Comparison of ENCODE assay signal across 38 cellular contexts in genomic region chr1:182453619-182454018, GRCh38. TPM values are rescaled to one million over a fixed set of nuclear protein-coding genes. Genes with fewer than 3 reads are reported as not detected.
"Had no signal": no experiment of that assay in that cellular context is flagged by ENCODE, and none has a peak within 500 bp of the region (broad histone marks: within the 10 kb centered on the region; RNA-seq: fewer than 3 reads in every experiment).

No MANE protein-coding gene starts in this region.

- H3K4me3 ChIP-seq: cardiac muscle cell, colonic mucosa, PC-9 had no signal

- H3K27me3 ChIP-seq: brain microvascular endothelial cell, cardiac muscle cell, colonic mucosa had no signal

- H3K27ac ChIP-seq: brain microvascular endothelial cell, cardiac muscle cell, colonic mucosa, KMS-11, PC-9, RWPE1, WERI-Rb-1 had no signal

- H3K4me3 Mint-ChIP-seq: activated CD4-positive, alpha-beta memory T cell treated with anti-CD3 and anti-CD28 coated beads, Interleukin-2, amount 10 ng/mL, durations not matched to agents 7 days and 5 days; activated CD8-positive, alpha-beta memory T cell treated with anti-CD3 and anti-CD28 coated beads, Interleukin-2, amount 10 ng/mL, durations not matched to agents 7 days and 5 days; activated naive CD4-positive, alpha-beta T cell treated with anti-CD3 and anti-CD28 coated beads, Interleukin-2, amount 10 ng/mL, durations not matched to agents 7 days and 5 days; activated naive CD8-positive, alpha-beta T cell; activated naive CD8-positive, alpha-beta T cell treated with anti-CD3 and anti-CD28 coated beads, Interleukin-2, amount 50 U/mL, for 24 hours; central memory CD8-positive, alpha-beta T cell had no signal

- H3K36me3 Mint-ChIP-seq: activated CD8-positive, alpha-beta memory T cell treated with anti-CD3 and anti-CD28 coated beads, Interleukin-2, amount 10 ng/mL, durations not matched to agents 7 days and 5 days; activated naive CD4-positive, alpha-beta T cell treated with anti-CD3 and anti-CD28 coated beads, Interleukin-2, amount 10 ng/mL, durations not matched to agents 7 days and 5 days; activated naive CD8-positive, alpha-beta T cell had no signal

- H3K4me1 Mint-ChIP-seq: activated CD8-positive, alpha-beta memory T cell treated with anti-CD3 and anti-CD28 coated beads, Interleukin-2, amount 10 ng/mL, durations not matched to agents 7 days and 5 days; activated naive CD8-positive, alpha-beta T cell treated with anti-CD3 and anti-CD28 coated beads, Interleukin-2, amount 50 U/mL, for 24 hours; central memory CD8-positive, alpha-beta T cell had no signal

- H3K4me1 ChIP-seq: colonic mucosa had no signal

- H3K9me3 ChIP-seq: colonic mucosa had no signal

- H3K9me3 Mint-ChIP-seq: activated CD4-positive, alpha-beta memory T cell treated with anti-CD3 and anti-CD28 coated beads, Interleukin-2, amount 10 ng/mL, durations not matched to agents 7 days and 5 days; activated naive CD4-positive, alpha-beta T cell treated with anti-CD3 and anti-CD28 coated beads, Interleukin-2, amount 10 ng/mL, durations not matched to agents 7 days and 5 days; activated naive CD8-positive, alpha-beta T cell treated with anti-CD3 and anti-CD28 coated beads, Interleukin-2, amount 50 U/mL, for 24 hours; central memory CD8-positive, alpha-beta T cell had no signal

- H3K36me3 ChIP-seq: brain microvascular endothelial cell, cardiac muscle cell, colonic mucosa, WERI-Rb-1 had no signal

- DNase-seq: activated CD4-positive, alpha-beta memory T cell treated with anti-CD3 and anti-CD28 coated beads, Interleukin-2, amount 10 ng/mL, durations not matched to agents 7 days and 5 days; activated CD4-positive, alpha-beta T cell treated with anti-CD3 and anti-CD28 coated beads for 1 hour; activated CD4-positive, alpha-beta T cell treated with anti-CD3 and anti-CD28 coated beads for 48 hours; activated CD4-positive, CD25-positive, alpha-beta regulatory T cell; activated CD8-positive, alpha-beta memory T cell treated with anti-CD3 and anti-CD28 coated beads for 24 hours; activated CD8-positive, alpha-beta memory T cell treated with anti-CD3 and anti-CD28 coated beads, Interleukin-2, amount 10 ng/mL, durations not matched to agents 7 days and 5 days; activated CD8-positive, alpha-beta memory T cell treated with anti-CD3 and anti-CD28 coated beads, Interleukin-2, amount 50 U/mL, for 48 hours; activated effector memory CD4-positive, alpha-beta T cell treated with Interleukin-2 at 50 U/mL for 16 hours; activated naive CD4-positive, alpha-beta T cell treated with anti-CD3 and anti-CD28 coated beads, Interleukin-2, amount 10 ng/mL, durations not matched to agents 7 days and 5 days; activated naive CD8-positive, alpha-beta T cell treated with anti-CD3 and anti-CD28 coated beads, Interleukin-2, amount 50 U/mL, for 24 hours; activated T-cell treated with anti-CD3 and anti-CD28 coated beads, Interleukin-2, amount 50 U/mL, for 48 hours; amniotic stem cell; aorta; brain microvascular endothelial cell; colonic mucosa; NCI-H1105; NCI-H1417 treated with DMSO at 0.1 percent for 48 hours; NCI-H2081; NCI-H446; NCI-H510A treated with DMSO at 0.1 percent for 48 hours; NCI-H526 treated with DMSO at 0.1 percent for 48 hours; NCI-H82; NK-92 treated with Interleukin-12 subunit alpha and Interleukin-12 subunit beta, amount 100 ng/mL, for 24 hours; PC-9; SW 1271; T-helper 1 cell; T1000; WERI-Rb-1 had no signal

- H3K9ac ChIP-seq: KMS-11 had no signal

- H3K27ac Mint-ChIP-seq: activated CD4-positive, alpha-beta memory T cell treated with anti-CD3 and anti-CD28 coated beads, Interleukin-2, amount 10 ng/mL, durations not matched to agents 7 days and 5 days; activated CD8-positive, alpha-beta memory T cell treated with anti-CD3 and anti-CD28 coated beads, Interleukin-2, amount 10 ng/mL, durations not matched to agents 7 days and 5 days; activated naive CD4-positive, alpha-beta T cell treated with anti-CD3 and anti-CD28 coated beads, Interleukin-2, amount 10 ng/mL, durations not matched to agents 7 days and 5 days; activated naive CD8-positive, alpha-beta T cell; activated naive CD8-positive, alpha-beta T cell treated with anti-CD3 and anti-CD28 coated beads, Interleukin-2, amount 50 U/mL, for 24 hours had no signal

RNA-seq across cellular contexts. Expression of gene RGSL1, which starts 3.7 kb away (rescaled TPM):
- total RNA-seq: activated CD4-positive, alpha-beta memory T cell treated with anti-CD3 and anti-CD28 coated beads, Interleukin-2, amount 10 ng/mL, durations not matched to agents 7 days and 5 days; activated CD8-positive, alpha-beta memory T cell treated with anti-CD3 and anti-CD28 coated beads, Interleukin-2, amount 10 ng/mL, durations not matched to agents 7 days and 5 days; aorta; cardiac muscle cell; chondrocyte; colonic mucosa; M059J; OCI-LY7; PC-9; Right ventricle myocardium inferior; T-helper 2 cell treated with Interferon-gamma antibody and Interleukin-4, amounts not matched to agents 100 ng/mL and 5 ng/mL, for 36 hours had no signal

RNA-seq across cellular contexts. Expression of gene TEDDM1, which starts 53.2 kb away (rescaled TPM):
- total RNA-seq: activated CD4-positive, alpha-beta memory T cell treated with anti-CD3 and anti-CD28 coated beads, Interleukin-2, amount 10 ng/mL, durations not matched to agents 7 days and 5 days; activated CD8-positive, alpha-beta memory T cell treated with anti-CD3 and anti-CD28 coated beads, Interleukin-2, amount 10 ng/mL, durations not matched to agents 7 days and 5 days; aorta; cardiac muscle cell; chondrocyte; colonic mucosa; M059J; OCI-LY7; PC-9; Right ventricle myocardium inferior; T-helper 2 cell treated with Interferon-gamma antibody and Interleukin-4, amounts not matched to agents 100 ng/mL and 5 ng/mL, for 36 hours had no signal
